ENCODE assay signal across 8 cellular contexts in the genomic region with DNA sequence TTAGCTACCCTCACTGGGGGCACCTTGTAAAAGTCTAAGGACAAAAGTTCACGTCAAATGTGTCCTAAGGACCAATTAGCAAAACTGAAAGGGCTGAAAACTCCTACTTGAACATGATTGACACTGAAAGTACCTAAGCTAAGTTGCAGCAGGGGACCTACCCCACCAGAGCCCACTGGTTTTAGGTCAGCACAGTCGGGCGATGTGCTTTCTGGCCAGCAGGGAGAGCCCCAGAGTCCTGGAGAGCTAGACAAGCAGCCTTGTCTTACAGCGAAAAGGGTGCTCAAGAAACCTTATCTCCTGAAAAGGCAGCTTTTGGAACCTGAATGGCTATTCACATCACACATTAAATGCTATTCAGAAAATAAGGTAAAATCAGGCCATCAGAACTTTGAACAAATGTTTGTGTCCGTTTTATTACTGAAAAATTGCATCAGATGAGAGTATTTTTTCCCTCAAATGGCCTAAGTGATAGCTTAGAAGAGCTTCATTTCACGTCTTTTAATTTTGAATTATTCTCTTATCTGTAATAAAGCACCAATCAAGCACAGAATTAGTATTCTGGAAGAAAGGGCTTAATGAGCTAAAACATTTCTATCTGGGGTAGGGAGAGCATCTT. TPM values are rescaled to one million over a fixed set of nuclear protein-coding genes. Genes with fewer than 3 reads are reported as not detected.
DNase-seq lines count a peak whose midpoint lies in the region; ATAC-seq and TF ChIP-seq lines count a peak whose summit lies in the region.

No MANE protein-coding gene starts in this region.

- in situ Hi-C loops in ACHN (cut with HindIII; ENCODE audit: low pct_ligation_motif_present, low pct_unique_long_range_greater_than_20kb, low sequenced_read_pairs), result no loop called here

- H3K4me3 ChIP-seq in LNCaP clone FGC (ENCODE audit: low read depth, low read length) (no peak overlapping the region), fibroblast of the aortic adventitia (ENCODE audit: low read depth, low read length) (no peak overlapping the region)

- TF ChIP-seq CTCF in LNCaP clone FGC (IDR thresholded peaks at IDR 0.05; ENCODE audit: control insufficient read depth, extremely low read depth, insufficient read depth) (peak; percentile 74), fibroblast of the aortic adventitia (IDR thresholded peaks at IDR 0.05; ENCODE audit: insufficient read depth, low read length) (peak; percentile 41)

- ATAC-seq in GM18519 (IDR thresholded peaks at IDR 0.05; ENCODE audit: low FRiP score, unreplicated experiment) (peak; percentile 87), HG02571 (IDR thresholded peaks at IDR 0.05; ENCODE audit: unreplicated experiment) (no peak)

- DNase-seq in ACHN (peak; percentile 68), LNCaP clone FGC (ENCODE audit: low read depth) (peak; percentile 10), fibroblast of the aortic adventitia (ENCODE audit: low read depth) (no peak), GDM1 (lab: John Stamatoyannopoulos, UW) (no peak)
- peak; percentile 17 to 22 for DNase-seq in activated CD4-positive, alpha-beta T cell treated with anti-CD3 and anti-CD28 coated beads, Interleukin-2, amount 50 U/mL, for 4 hours
- peak; percentile 16 for DNase-seq in stimulated activated CD8-positive, alpha-beta memory T cell treated with anti-CD3 and anti-CD28 coated beads, Interleukin-15, amount 100 ng/mL, for 1 hour (ENCODE audit: low read depth)

RNA-seq across cellular contexts. Expression of gene MKI67, which starts 52.2 kb away (rescaled TPM):
- 1.6 and 38.7 TPM in 2 replicates for total RNA-seq in fibroblast of the aortic adventitia (ENCODE audit: low replicate concordance)

Comparison
In these comparisons a context has a peak if more than half of its experiments do, and no peak if none do; other contexts are left out.
1. DNase-seq: peak in ACHN (single experiment), LNCaP clone FGC (single experiment), activated CD4-positive, alpha-beta T cell treated with anti-CD3 and anti-CD28 coated beads, Interleukin-2, amount 50 U/mL, for 4 hours (2 of 2) and stimulated activated CD8-positive, alpha-beta memory T cell treated with anti-CD3 and anti-CD28 coated beads, Interleukin-15, amount 100 ng/mL, for 1 hour (single experiment); none in fibroblast of the aortic adventitia (single experiment) and GDM1 (single experiment).